In the genomic region with DNA sequence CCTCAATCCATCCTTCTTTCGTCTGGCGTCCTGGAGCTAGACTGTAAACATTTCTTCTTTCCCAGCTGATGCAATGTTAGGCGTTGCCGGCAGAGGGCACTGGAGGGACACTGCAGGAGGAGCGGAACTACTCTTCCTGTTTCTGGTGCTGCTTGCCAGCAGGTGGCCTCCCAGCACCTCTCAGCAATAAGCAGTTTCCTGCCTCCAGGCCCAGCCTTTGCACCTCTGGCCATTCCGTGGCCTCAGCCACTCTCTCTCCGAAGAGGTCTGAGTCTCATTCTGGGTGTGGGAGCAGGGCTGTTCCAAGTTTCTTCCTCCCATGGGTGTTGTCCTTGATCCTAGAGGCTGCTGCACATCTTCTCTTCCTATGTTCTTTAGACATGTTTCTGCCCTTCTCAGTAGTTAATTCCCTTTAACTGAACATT, we compare ENCODE assay signal across 8 cellular contexts. TPM values are rescaled to one million over a fixed set of nuclear protein-coding genes. Genes with fewer than 3 reads are reported as not detected.
A peak's percentile ranks its signal among the peaks of the same experiment; 100 is the strongest.
DNase-seq lines count a peak whose midpoint lies in the region; FAIRE-seq and TF ChIP-seq lines count a peak whose summit lies in the region.

No MANE protein-coding gene starts in this region.

- H3K9me3 ChIP-seq in osteoblast (ENCODE audit: low read depth, low read length) (no peaks in the 10 kb centered on the region), tibial nerve (peaks cover 0 to 12% (median 0%) of the 10 kb centered on the region in 4 donors)

- H3K4me1 ChIP-seq in osteoblast (ENCODE audit: insufficient read depth, low read length) (no peaks in the 10 kb centered on the region), tibial nerve (peaks cover 0 to 6% (median 0%) of the 10 kb centered on the region in 4 donors)

- WGBS in tibial nerve, 2 donors, result 2% methylated on average over 7 of the region's 7 CpGs

- TF ChIP-seq EP300 in tibial nerve (IDR thresholded peaks at IDR 0.05), result no peak

- peak; percentile 100 for TF ChIP-seq CTCF in osteoblast (IDR thresholded peaks at IDR 0.05; ENCODE audit: extremely low read depth, low read depth, low read length)
- TF ChIP-seq CTCF in tibial nerve (IDR thresholded peaks at IDR 0.05), result peak; percentile 94 to 100 (median 99)

- DNase-seq in Daoy (ENCODE audit: low read depth), result peak; percentile 92
- peak; percentile 99 for DNase-seq in H54 (ENCODE audit: insufficient read length, low spot score)
- peak; percentile 88 for DNase-seq in MV-4-11 (lab: John Stamatoyannopoulos, UW)
- DNase-seq in SIG-M5 treated with dmso at 0.1 percent for 504 hours (lab: John Stamatoyannopoulos, UW; ENCODE audit: unreplicated experiment), result peak; percentile 94
- peak; percentile 75 for DNase-seq in activated effector memory CD4-positive, alpha-beta T cell treated with Interleukin-2 at 50 U/mL for 16 hours
- peak; percentile 73 for DNase-seq in foreskin melanocyte
- peak; percentile 98 for DNase-seq in osteoblast (ENCODE audit: insufficient read length, low spot score, missing footprints)
- peak; percentile 70 to 82 for DNase-seq in tibial nerve (ENCODE audit: low spot score in 2 of 2)

- H2AFZ ChIP-seq in osteoblast (ENCODE audit: low read length), result no peak overlapping the region

- H3K79me2 ChIP-seq in osteoblast (ENCODE audit: insufficient read depth, low read length), result no peaks in the 10 kb centered on the region

- H3K27ac ChIP-seq in osteoblast (ENCODE audit: low read depth, low read length) (no peak overlapping the region), tibial nerve (no peak overlapping the region)

- no peaks in the 10 kb centered on the region for H4K20me1 ChIP-seq in osteoblast (ENCODE audit: insufficient read depth, low read length)

- FAIRE-seq in H54 (lab: Jason Lieb, UNC), result peak; percentile 97

- no peaks in the 10 kb centered on the region for H3K27me3 ChIP-seq in osteoblast (ENCODE audit: insufficient read depth, low read length)
- peaks cover 0 to 6% of the 10 kb centered on the region in 2 donors for H3K27me3 ChIP-seq in tibial nerve

- H3K36me3 ChIP-seq in osteoblast (ENCODE audit: insufficient read depth, low read length) (no peaks in the 10 kb centered on the region), tibial nerve (no peaks in the 10 kb centered on the region)

- no peak overlapping the region for H3K4me2 ChIP-seq in osteoblast (ENCODE audit: insufficient read depth, low read length)

- no peak for TF ChIP-seq POLR2A in H54 (IDR thresholded peaks at IDR 0.05; ENCODE audit: low read depth, low read length)
- no peak for TF ChIP-seq POLR2A in tibial nerve (IDR thresholded peaks at IDR 0.05)

- H3K4me3 ChIP-seq in osteoblast (ENCODE audit: insufficient read depth, low read length) (no peak overlapping the region), tibial nerve (no peak overlapping the region)

RNA-seq across cellular contexts. Expression of gene ASPG, which starts 7.5 kb away (rescaled TPM):
- total RNA-seq in Daoy (2014; rRNA removed; shearing (Covaris generic)), result not detected in 2 replicates
- total RNA-seq in osteoblast, result under 0.01 TPM in 1 of 2 replicates, not detected in the other
- 1 to 10 TPM; 2.4 to 8.7 (median 2.7) TPM for total RNA-seq in tibial nerve
